Comparison of ENCODE assay signal across 20 cellular contexts in genomic region chr13:111876506-111876905, GRCh38.
DNase-seq lines count a peak whose midpoint lies in the region; ATAC-seq, FAIRE-seq and TF ChIP-seq lines count a peak whose summit lies in the region.
"Had no signal": no experiment of that assay in that cellular context is flagged by ENCODE, and none has a peak within 500 bp of the region (broad histone marks: within the 10 kb centered on the region; RNA-seq: fewer than 3 reads in every experiment).

No MANE protein-coding gene starts in this region.

- no peaks in the 10 kb centered on the region for H3K4me1 ChIP-seq in esophagus muscularis mucosa
- H3K4me1 ChIP-seq in neuronal stem cell (ENCODE audit: control insufficient read depth in 2 of 2, insufficient read depth in 1 of 2, low read depth in 1 of 2, low read length in 2 of 2) = peaks cover 0 to 7% of the 10 kb centered on the region in 2 donors
- H3K4me1 ChIP-seq: BLaER1 had no signal

- H4K91ac ChIP-seq in neuronal stem cell (ENCODE audit: low read depth, low read length, poor library complexity) = no peak overlapping the region

- H3K27me3 Mint-ChIP-seq in activated CD8-positive, alpha-beta memory T cell treated with anti-CD3 and anti-CD28 coated beads, Interleukin-2, amount 10 ng/mL, durations not matched to agents 7 days and 5 days = no peaks in the 10 kb centered on the region
- H3K27me3 Mint-ChIP-seq in activated T-helper 17 cell treated with anti-CD3 and anti-CD28 coated beads, Interleukin-2, amount 50 U/mL, for 72 hours = peaks cover 3% of the 10 kb centered on the region

- no peak overlapping the region for H4K8ac ChIP-seq in neuronal stem cell (ENCODE audit: low read depth, low read length)

- no peak for FAIRE-seq in GM12891 (lab: Jason Lieb, UNC)
- FAIRE-seq: GM12878, HTR-8/SVneo had no signal

- H3K4me1 Mint-ChIP-seq in activated CD8-positive, alpha-beta memory T cell treated with anti-CD3 and anti-CD28 coated beads, Interleukin-2, amount 10 ng/mL, durations not matched to agents 7 days and 5 days = no peaks in the 10 kb centered on the region
- no peaks in the 10 kb centered on the region for H3K4me1 Mint-ChIP-seq in activated T-helper 17 cell treated with anti-CD3 and anti-CD28 coated beads, Interleukin-2, amount 50 U/mL, for 72 hours
- H3K4me1 Mint-ChIP-seq: CD14-positive monocyte; CD4-positive, alpha-beta memory T cell had no signal

- H3K9me3 ChIP-seq in esophagus muscularis mucosa (no peaks in the 10 kb centered on the region), neuronal stem cell (replicated peaks in 1 of 2; ENCODE audit: control insufficient read depth in 2 of 2, insufficient read depth in 1 of 2, low read depth in 1 of 2, low read length in 2 of 2) (peaks cover 0 to 4% of the 10 kb centered on the region in 2 donors)
- H3K9me3 ChIP-seq: BLaER1 had no signal

- 64% methylated on average over 4 of the region's 4 CpGs for WGBS in esophagus muscularis mucosa
- WGBS in neuronal stem cell (ENCODE audit: extremely low coverage in 2 of 2, insufficient read length in 2 of 2, insufficient replicate concordance in 1 of 2), 2 donors = no CpG with 5 or more reads among the region's 4 CpGs

- no peak overlapping the region for H2AFZ ChIP-seq in neuronal stem cell (ENCODE audit: low read length)

- no peaks in the 10 kb centered on the region for H3K36me3 ChIP-seq in esophagus muscularis mucosa
- no peaks in the 10 kb centered on the region for H3K36me3 ChIP-seq in neuronal stem cell (replicated peaks in 1 of 2; ENCODE audit: control insufficient read depth in 2 of 2, insufficient read depth in 2 of 2, low read length in 2 of 2)
- H3K36me3 ChIP-seq: BLaER1 had no signal

- no peak for TF ChIP-seq EP300 in esophagus muscularis mucosa (IDR thresholded peaks at IDR 0.05)

- ATAC-seq in activated CD8-positive, alpha-beta memory T cell treated with anti-CD3 and anti-CD28 coated beads, Interleukin-2, amount 10 ng/mL, durations not matched to agents 7 days and 5 days = no peak
- no peak for ATAC-seq in activated T-helper 17 cell treated with anti-CD3 and anti-CD28 coated beads, Interleukin-2, amount 50 U/mL, for 72 hours (replicated peaks)
- no peak for ATAC-seq in GM19351 (IDR thresholded peaks at IDR 0.05; ENCODE audit: unreplicated experiment)
- ATAC-seq: GM12878, HCT116 had no signal

- H3K27ac Mint-ChIP-seq in activated CD8-positive, alpha-beta memory T cell treated with anti-CD3 and anti-CD28 coated beads, Interleukin-2, amount 10 ng/mL, durations not matched to agents 7 days and 5 days = no peak overlapping the region
- H3K27ac Mint-ChIP-seq in activated T-helper 17 cell treated with anti-CD3 and anti-CD28 coated beads, Interleukin-2, amount 50 U/mL, for 72 hours = no peak overlapping the region
- H3K27ac Mint-ChIP-seq: CD4-positive, alpha-beta memory T cell; HFFc6 had no signal

- H2AK5ac ChIP-seq in neuronal stem cell (ENCODE audit: low read depth, low read length) = no peak overlapping the region

- H2BK5ac ChIP-seq in neuronal stem cell (ENCODE audit: low read length) = no peak overlapping the region

- no peak overlapping the region for H3K4ac ChIP-seq in neuronal stem cell (ENCODE audit: low read length)

- intact Hi-C loops in esophagus muscularis mucosa (cut with DNase I) = no loop called here

- H3K4me3 ChIP-seq in esophagus muscularis mucosa (no peak overlapping the region), neuronal stem cell (ENCODE audit: low read length in 2 of 2) (no peak overlapping the region)
- H3K4me3 ChIP-seq: BLaER1, GM12878 had no signal

- no peak overlapping the region for H3K23ac ChIP-seq in neuronal stem cell (ENCODE audit: low read depth, low read length, poor library complexity)

- no peak overlapping the region for H3K9ac ChIP-seq in neuronal stem cell (ENCODE audit: low read depth, low read length, poor library complexity)
- H3K9ac ChIP-seq: BLaER1 had no signal

- H3K79me1 ChIP-seq in neuronal stem cell (ENCODE audit: low read depth, low read length) = no peaks in the 10 kb centered on the region

- CTCF ChIA-PET in activated CD8-positive, alpha-beta memory T cell treated with anti-CD3 and anti-CD28 coated beads, Interleukin-2, amount 10 ng/mL, durations not matched to agents 7 days and 5 days (lab: Charles Lee) = no interaction called here

- DNase-seq in activated CD8-positive, alpha-beta memory T cell treated with anti-CD3 and anti-CD28 coated beads, Interleukin-2, amount 10 ng/mL, durations not matched to agents 7 days and 5 days = peak; percentile 4
- DNase-seq in activated CD8-positive, alpha-beta memory T cell treated with anti-CD3 and anti-CD28 coated beads, Interleukin-2, amount 50 U/mL, for 4 hours = no peak
- DNase-seq in esophagus muscularis mucosa (ENCODE audit: extremely low spot score) = peak; percentile 72
- no peak for DNase-seq in neuronal stem cell (ENCODE audit: low spot score)
- peak; percentile 5 for DNase-seq in ureter (ENCODE audit: low spot score)
- no peak for DNase-seq in GM12891 (ENCODE audit: insufficient read length, low spot score)
- DNase-seq: 8988T; CD4-positive, alpha-beta memory T cell; DMS79 treated with DMSO at 0.1 percent for 48 hours; GOT3; H7; HFFc6; IMR-90 had no signal

- no peak overlapping the region for H2BK12ac ChIP-seq in neuronal stem cell (ENCODE audit: low read length)

- H3K9me3 Mint-ChIP-seq in activated CD8-positive, alpha-beta memory T cell treated with anti-CD3 and anti-CD28 coated beads, Interleukin-2, amount 10 ng/mL, durations not matched to agents 7 days and 5 days (ENCODE audit: low read depth) = peaks cover 8% of the 10 kb centered on the region
- H3K9me3 Mint-ChIP-seq in activated T-helper 17 cell treated with anti-CD3 and anti-CD28 coated beads, Interleukin-2, amount 50 U/mL, for 72 hours = no peaks in the 10 kb centered on the region

- TF ChIP-seq POLR2A in esophagus muscularis mucosa (IDR thresholded peaks at IDR 0.05; ENCODE audit: low read depth) = no peak
- TF ChIP-seq POLR2A in GM12891 (IDR thresholded peaks at IDR 0.05; ENCODE audit: low read depth, low read length) = no peak

- H3K36me3 Mint-ChIP-seq in activated CD8-positive, alpha-beta memory T cell treated with anti-CD3 and anti-CD28 coated beads, Interleukin-2, amount 10 ng/mL, durations not matched to agents 7 days and 5 days = no peaks in the 10 kb centered on the region
- no peaks in the 10 kb centered on the region for H3K36me3 Mint-ChIP-seq in activated T-helper 17 cell treated with anti-CD3 and anti-CD28 coated beads, Interleukin-2, amount 50 U/mL, for 72 hours (ENCODE audit: low read depth)
- H3K36me3 Mint-ChIP-seq: CD14-positive monocyte; CD4-positive, alpha-beta memory T cell had no signal

- H3K27me3 ChIP-seq in esophagus muscularis mucosa (peaks cover 0 to 59% (median 0%) of the 10 kb centered on the region in 4 donors), neuronal stem cell (ENCODE audit: control insufficient read depth in 3 of 3, insufficient read depth in 3 of 3, low read depth in 1 of 3, low read length in 3 of 3) (peaks cover 0 to 11% (median 0%) of the 10 kb centered on the region in 3 experiments)
- H3K27me3 ChIP-seq: BLaER1 had no signal

- H2BK120ac ChIP-seq in neuronal stem cell (ENCODE audit: low read depth, low read length) = no peak overlapping the region

- H3K4me2 ChIP-seq in neuronal stem cell (ENCODE audit: insufficient read depth, low read length, poor library complexity, severe bottlenecking) = no peak overlapping the region
- H3K4me2 ChIP-seq: BLaER1 had no signal

- TF ChIP-seq CTCF in esophagus muscularis mucosa (IDR thresholded peaks at IDR 0.05) = no peak

- H2BK15ac ChIP-seq in neuronal stem cell (ENCODE audit: low read length) = peak overlapping the region; percentile 46

- H3K4me3 Mint-ChIP-seq in activated CD8-positive, alpha-beta memory T cell treated with anti-CD3 and anti-CD28 coated beads, Interleukin-2, amount 10 ng/mL, durations not matched to agents 7 days and 5 days = no peak overlapping the region
- no peak overlapping the region for H3K4me3 Mint-ChIP-seq in activated T-helper 17 cell treated with anti-CD3 and anti-CD28 coated beads, Interleukin-2, amount 50 U/mL, for 72 hours
- H3K4me3 Mint-ChIP-seq: CD14-positive monocyte, HFFc6 had no signal

- H3K18ac ChIP-seq in neuronal stem cell (ENCODE audit: low read length) = no peak overlapping the region

- no peak overlapping the region for H3K27ac ChIP-seq in esophagus muscularis mucosa (replicated peaks in 1 of 4)
- no peak overlapping the region for H3K27ac ChIP-seq in neuronal stem cell (replicated peaks; ENCODE audit: low read length)
- H3K27ac ChIP-seq: BLaER1 had no signal

- H3K14ac ChIP-seq in neuronal stem cell (ENCODE audit: low read length) = no peak overlapping the region

TF ChIP-seq in GM12891, 5 proteins besides CTCF, POLR2A, EP300 and RAD21:
- TF ChIP-seq POU2F2 (IDR thresholded peaks at IDR 0.05; ENCODE audit: low read depth, low read length) = no peak
- TF ChIP-seq PAX5 (IDR thresholded peaks at IDR 0.05; ENCODE audit: insufficient read depth, low read length, severe bottlenecking) = no peak
- no peak for TF ChIP-seq SPI1 (IDR thresholded peaks at IDR 0.05; ENCODE audit: low read depth, low read length)
- TF ChIP-seq TAF1 (IDR thresholded peaks at IDR 0.05; ENCODE audit: low read depth, low read length) = no peak
- no peak for TF ChIP-seq POLR2AphosphoS5 (IDR thresholded peaks at IDR 0.05; ENCODE audit: low read depth, low read length)

Comparison
In these comparisons a context has a peak if more than half of its experiments do, and no peak if none do; other contexts are left out.
1. DNase-seq: peak in activated CD8-positive, alpha-beta memory T cell treated with anti-CD3 and anti-CD28 coated beads, Interleukin-2, amount 10 ng/mL, durations not matched to agents 7 days and 5 days (single experiment), esophagus muscularis mucosa (single experiment) and ureter (single experiment); none in activated CD8-positive, alpha-beta memory T cell treated with anti-CD3 and anti-CD28 coated beads, Interleukin-2, amount 50 U/mL, for 4 hours (single experiment), neuronal stem cell (single experiment) and GM12891 (single experiment).